ENCODE assay signal across 1 cellular context in genomic region chr3:150639262-150639661, GRCh38.
A peak's percentile ranks its signal among the peaks of the same experiment; 100 is the strongest.
TF ChIP-seq lines count a peak whose summit lies in the region.

No MANE protein-coding gene starts in this region.

TF ChIP-seq in K562, 482 proteins besides CTCF, POLR2A, EP300 and RAD21 (continued from another document):
- peak; percentile 55 for TF ChIP-seq ATF3 (IDR thresholded peaks at IDR 0.05)
- no peak for TF ChIP-seq ATF3 (CRISPR knock-in tag; conservative IDR thresholded peaks at IDR 0.05)
- TF ChIP-seq GATAD2B (IDR thresholded peaks at IDR 0.05; ENCODE audit: borderline replicate concordance): no peak
- no peak for TF ChIP-seq ZNF384 (IDR thresholded peaks at IDR 0.05; ENCODE audit: low read depth, low read length)
- TF ChIP-seq CHD7 (IDR thresholded peaks at IDR 0.05; ENCODE audit: low read depth, low read length): no peak
